In the genomic region with DNA sequence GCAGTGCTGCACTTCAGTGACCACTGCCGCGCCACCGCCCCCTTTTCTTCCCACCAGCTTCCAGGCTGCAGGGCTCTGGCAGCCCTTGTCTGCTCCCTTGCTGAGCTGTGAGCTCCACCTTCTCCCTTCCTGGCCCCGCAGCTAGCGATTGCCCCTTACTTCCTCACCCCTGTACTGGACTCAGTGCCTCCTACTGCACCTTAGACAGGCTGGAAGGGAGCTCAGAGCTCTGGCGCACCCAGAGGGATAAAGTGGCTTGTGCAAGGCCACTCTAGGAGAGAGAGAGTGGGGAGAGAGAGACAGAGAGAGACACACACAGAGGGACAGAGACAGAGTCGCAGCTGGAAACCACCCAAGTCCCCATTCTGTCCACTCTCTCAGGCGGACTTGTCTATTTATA, we compare ENCODE assay signal across 11 cellular contexts. TPM values are rescaled to one million over a fixed set of nuclear protein-coding genes. Genes with fewer than 3 reads are reported as not detected.
DNase-seq lines count a peak whose midpoint lies in the region; ATAC-seq, FAIRE-seq and TF ChIP-seq lines count a peak whose summit lies in the region.
"Had no signal": no experiment of that assay in that cellular context is flagged by ENCODE, and none has a peak within 500 bp of the region (broad histone marks: within the 10 kb centered on the region; RNA-seq: fewer than 3 reads in every experiment).

No MANE protein-coding gene starts in this region.

- DNase-seq in DMS 273 (lab: John Stamatoyannopoulos, UW; ENCODE audit: unreplicated experiment): peak; percentile 46
- DNase-seq in DMS 273 treated with DMSO at 0.1 percent for 48 hours (lab: John Stamatoyannopoulos, UW): no peak
- DNase-seq in cerebellar cortex (ENCODE audit: low spot score): peak; percentile 85
- DNase-seq in kidney: peak; percentile 90
- peak; percentile 77 for DNase-seq in testis
- no peak for DNase-seq in NCI-H524 treated with DMSO at 0.1 percent for 48 hours (lab: John Stamatoyannopoulos, UW)
- no peak for DNase-seq in central memory CD4-positive, alpha-beta T cell
- DNase-seq: NCI-H446 treated with DMSO at 0.1 percent for 48 hours had no signal

- 60 to 62% methylated on average over 8 of the region's 8 CpGs for WGBS in testis, 2 donors

- H3K27me3 ChIP-seq in testis: no peaks in the 10 kb centered on the region

- H3K9ac ChIP-seq in kidney (ENCODE audit: low read length in 2 of 2): no peak overlapping the region

- H3K9me3 ChIP-seq in kidney (ENCODE audit: control insufficient read depth in 1 of 2, low read length in 2 of 2) (no peaks in the 10 kb centered on the region), testis (no peaks in the 10 kb centered on the region)

- TF ChIP-seq CTCF in kidney (IDR thresholded peaks at IDR 0.05; ENCODE audit: borderline replicate concordance, extremely low read depth, insufficient read depth) (peak; percentile 9), testis (IDR thresholded peaks at IDR 0.05) (no peak)

- FAIRE-seq in kidney (lab: Jason Lieb, UNC): no peak
- FAIRE-seq: G401.6 had no signal

- intact Hi-C loops in kidney (cut with DNase I) (no loop called here), testis (cut with DNase I; ENCODE audit: low total_unique reads) (loop anchor here (10.0 kb wide), 1 partner anchor 153 kb away; no protein-coding TSS in a partner anchor)

- H3K36me3 ChIP-seq in kidney (ENCODE audit: control insufficient read depth in 1 of 2, insufficient read depth in 2 of 2, low read length in 2 of 2) (peaks cover 3 to 6% of the 10 kb centered on the region in 2 donors), testis (ENCODE audit: low read depth, missing control alignments) (no peaks in the 10 kb centered on the region)

- H3K4me3 ChIP-seq in kidney (ENCODE audit: low read length in 2 of 2): no peak overlapping the region
- no peak overlapping the region for H3K4me3 ChIP-seq in testis

- TF ChIP-seq POLR2A in testis (IDR thresholded peaks at IDR 0.05): no peak

- H3K27ac ChIP-seq in kidney (ENCODE audit: low read depth in 2 of 2, low read length in 2 of 2): no peak overlapping the region
- no peak overlapping the region for H3K27ac ChIP-seq in testis
- H3K27ac ChIP-seq: 22Rv1 had no signal

- H3K4me1 ChIP-seq in kidney (ENCODE audit: control insufficient read depth in 1 of 2, insufficient read depth in 1 of 2, low read depth in 1 of 2, low read length in 2 of 2) (peaks cover 0 to 16% of the 10 kb centered on the region in 2 donors), testis (peaks cover 30% of the 10 kb centered on the region)

- ATAC-seq in HG02642 (IDR thresholded peaks at IDR 0.05; ENCODE audit: poor library complexity, unreplicated experiment): no peak

RNA-seq across cellular contexts. Expression of gene RASL11B, which starts 6.0 kb away (rescaled TPM):
- total RNA-seq in kidney (4.3 TPM), testis (10 to 100 TPM; 16.7 to 25.5 TPM)
- polyA plus RNA-seq in kidney (ENCODE audit: insufficient read depth, low read depth, low replicate concordance) (45.9 TPM), testis (ENCODE audit: insufficient read depth, low read depth, low replicate concordance) (15.3 TPM)

Comparison
In these comparisons a context has a peak if more than half of its experiments do, and no peak if none do; other contexts are left out.
1. DNase-seq: peak in DMS 273 (single experiment), cerebellar cortex (single experiment), kidney (single experiment) and testis (single experiment); none in DMS 273 treated with DMSO at 0.1 percent for 48 hours (single experiment), NCI-H524 treated with DMSO at 0.1 percent for 48 hours (single experiment) and central memory CD4-positive, alpha-beta T cell (single experiment).